ENCODE assay signal across 21 cellular contexts in the genomic region with DNA sequence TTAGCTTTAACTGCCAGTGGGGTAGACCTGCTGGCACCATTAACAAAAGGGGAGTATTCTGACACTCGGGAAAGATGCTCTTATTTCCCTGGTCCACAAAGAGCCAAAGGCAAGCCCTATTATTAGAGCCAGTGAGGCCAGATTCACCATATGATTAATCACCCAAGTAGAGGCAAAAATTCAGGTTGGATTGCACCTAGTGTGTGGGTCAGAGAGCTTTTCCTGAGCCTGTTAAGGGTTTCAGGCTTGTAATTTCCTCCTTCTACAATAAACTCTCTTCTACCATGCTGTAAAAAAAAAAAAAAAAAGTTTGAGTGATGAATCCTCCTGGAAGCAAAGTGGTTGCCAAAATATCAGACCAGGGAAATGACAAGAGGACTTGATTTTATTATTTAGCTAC.
"Had no signal": no experiment of that assay in that cellular context is flagged by ENCODE, and none has a peak within 500 bp of the region (broad histone marks: within the 10 kb centered on the region; RNA-seq: fewer than 3 reads in every experiment).

No MANE protein-coding gene starts in this region.

- H3K27me3 ChIP-seq: esophagus muscularis mucosa, gastroesophageal sphincter, neural progenitor cell, ovary, right atrium auricular region, sigmoid colon had no signal

- H3K27ac ChIP-seq: epithelial cell of prostate, esophagus muscularis mucosa, gastroesophageal sphincter, left ventricle myocardium inferior, lower lobe of right lung, neural progenitor cell, ovary, right atrium auricular region, sigmoid colon, stomach, thoracic aorta had no signal

- H3K36me3 ChIP-seq: esophagus muscularis mucosa, gastroesophageal sphincter, left ventricle myocardium inferior, lower lobe of right lung, neural progenitor cell, ovary, right atrium auricular region, sigmoid colon, stomach, thoracic aorta had no signal

- H3K4me2 ChIP-seq: neural progenitor cell had no signal

- DNase-seq: cortex of kidney; effector memory CD4-positive, alpha-beta T cell; glutamatergic neuron; immature natural killer cell; left ventricle myocardium inferior; lower lobe of right lung; nucleus accumbens; ovary; sigmoid colon; small intestine; stimulated activated CD4-positive, alpha-beta T cell treated with anti-CD3 and anti-CD28 coated beads, Interleukin-12 subunit alpha, Interleukin-12 subunit beta, amount 100 ng/mL, for 4 hours; stimulated activated naive CD4-positive, alpha-beta T cell; stomach; substantia nigra; trophoblast cell had no signal

- H3K4me3 ChIP-seq: esophagus muscularis mucosa, gastroesophageal sphincter, left ventricle myocardium inferior, lower lobe of right lung, neural progenitor cell, ovary, right atrium auricular region, sigmoid colon, stomach, thoracic aorta had no signal

- H2AFZ ChIP-seq: neural progenitor cell had no signal

- H3K9me3 ChIP-seq: esophagus muscularis mucosa, gastroesophageal sphincter, left ventricle myocardium inferior, lower lobe of right lung, ovary, right atrium auricular region, sigmoid colon, stomach, thoracic aorta had no signal

- H3K9ac ChIP-seq: neural progenitor cell had no signal

- H3K4me1 ChIP-seq: esophagus muscularis mucosa, gastroesophageal sphincter, left ventricle myocardium inferior, lower lobe of right lung, right atrium auricular region, sigmoid colon, stomach had no signal
